10 cellular contexts compared by ENCODE assay signal in the genomic region with DNA sequence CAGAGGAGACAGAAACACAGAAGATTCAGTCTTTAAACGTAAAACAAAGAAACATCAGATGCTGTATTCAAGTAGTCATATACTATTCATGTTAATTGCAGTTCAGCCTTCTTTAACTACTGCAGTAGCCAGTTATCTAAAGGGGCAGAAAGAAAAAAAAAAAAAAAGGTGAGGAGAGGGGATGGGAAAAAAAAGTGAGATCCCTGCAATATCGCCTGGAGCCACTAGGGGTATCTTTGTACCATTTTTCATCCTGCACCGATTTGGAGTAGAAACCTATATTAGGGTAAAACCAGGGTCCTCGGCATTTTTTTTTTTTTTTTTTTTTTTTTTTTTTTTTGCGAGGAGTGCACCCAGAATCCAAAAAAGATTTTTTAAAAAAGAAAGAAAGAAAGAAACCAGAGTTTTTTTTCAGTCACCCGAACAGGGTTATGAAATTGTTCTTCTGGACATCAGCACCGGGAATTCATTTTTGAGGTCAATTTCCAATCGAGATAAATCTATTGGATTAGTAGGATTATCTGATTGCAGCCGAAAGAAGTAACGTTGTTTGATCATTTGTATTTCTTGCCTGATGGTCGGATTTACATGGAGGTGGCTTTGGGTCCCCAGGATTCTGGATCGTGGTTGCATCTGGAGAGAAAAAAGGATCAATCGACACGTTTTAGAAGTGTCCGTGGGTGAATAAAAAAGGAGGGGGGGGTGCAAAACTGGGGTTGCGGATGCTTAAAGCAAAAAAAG.
DNase-seq lines count a peak whose midpoint lies in the region; ATAC-seq, FAIRE-seq and TF ChIP-seq lines count a peak whose summit lies in the region.
"Had no signal": no experiment of that assay in that cellular context is flagged by ENCODE, and none has a peak within 500 bp of the region (broad histone marks: within the 10 kb centered on the region; RNA-seq: fewer than 3 reads in every experiment).

No MANE protein-coding gene starts in this region.

- H3K36me3 Mint-ChIP-seq in activated T-helper 1 cell treated with anti-CD3 and anti-CD28 coated beads, Interleukin-12 subunit alpha, Interleukin-12 subunit beta, Interleukin-2, Interleukin-4 antibody, amounts not matched to agents 30 ng/mL and 10 ng/mL and 1 ng/mL, durations not matched to agents 14 hours and 24 hours and 36 hours (ENCODE audit: low read depth): no peaks in the 10 kb centered on the region
- H3K36me3 Mint-ChIP-seq: CD4-positive, CD25-positive, alpha-beta regulatory T cell had no signal

- H3K27me3 Mint-ChIP-seq in activated T-helper 1 cell treated with anti-CD3 and anti-CD28 coated beads, Interleukin-12 subunit alpha, Interleukin-12 subunit beta, Interleukin-2, Interleukin-4 antibody, amounts not matched to agents 30 ng/mL and 10 ng/mL and 1 ng/mL, durations not matched to agents 14 hours and 24 hours and 36 hours (ENCODE audit: insufficient read depth): peaks cover 20% of the 10 kb centered on the region

- H3K9me3 ChIP-seq in breast epithelium (no peaks in the 10 kb centered on the region), thymus (ENCODE audit: control insufficient read depth) (no peaks in the 10 kb centered on the region)

- H3K27ac ChIP-seq in breast epithelium: no peak overlapping the region
- H3K27ac ChIP-seq in thymus (ENCODE audit: low read depth): no peak overlapping the region

- TF ChIP-seq CTCF in breast epithelium (IDR thresholded peaks at IDR 0.05): peak in 2 of 3 donors; percentile 24 to 28

- H3K4me3 Mint-ChIP-seq in activated T-helper 1 cell treated with anti-CD3 and anti-CD28 coated beads, Interleukin-12 subunit alpha, Interleukin-12 subunit beta, Interleukin-2, Interleukin-4 antibody, amounts not matched to agents 30 ng/mL and 10 ng/mL and 1 ng/mL, durations not matched to agents 14 hours and 24 hours and 36 hours: no peak overlapping the region
- H3K4me3 Mint-ChIP-seq: CD4-positive, CD25-positive, alpha-beta regulatory T cell; central memory CD8-positive, alpha-beta T cell had no signal

- DNase-seq in NCI-H524 (lab: John Stamatoyannopoulos, UW) (peak; percentile 51 to 73), NCI-H524 treated with DMSO at 0.1 percent for 48 hours (lab: John Stamatoyannopoulos, UW) (no peak), NCI-H1105 (lab: John Stamatoyannopoulos, UW) (peak; percentile 50), breast epithelium (ENCODE audit: low spot score in 2 of 2) (no peak)
- no peak for DNase-seq in activated T-helper 1 cell treated with anti-CD3 and anti-CD28 coated beads, Interleukin-12 subunit alpha, Interleukin-12 subunit beta, Interleukin-2, Interleukin-4 antibody, amounts not matched to agents 30 ng/mL and 10 ng/mL and 1 ng/mL, durations not matched to agents 14 hours and 24 hours and 36 hours (ENCODE audit: low spot score)

- intact Hi-C loops in breast epithelium (cut with DNase I; ENCODE audit: low total_unique reads): no loop called here
- intact Hi-C loops in activated T-helper 1 cell treated with anti-CD3 and anti-CD28 coated beads, Interleukin-12 subunit alpha, Interleukin-12 subunit beta, Interleukin-2, Interleukin-4 antibody, amounts not matched to agents 30 ng/mL and 10 ng/mL and 1 ng/mL, durations not matched to agents 14 hours and 24 hours and 36 hours (cut with micrococcal nuclease): no loop called here

- H3K36me3 ChIP-seq in breast epithelium: no peaks in the 10 kb centered on the region
- no peaks in the 10 kb centered on the region for H3K36me3 ChIP-seq in thymus (ENCODE audit: control insufficient read depth, insufficient read depth)

- FAIRE-seq in islet of Langerhans (lab: Jason Lieb, UNC): peak; percentile 82

- H3K9me3 Mint-ChIP-seq in activated T-helper 1 cell treated with anti-CD3 and anti-CD28 coated beads, Interleukin-12 subunit alpha, Interleukin-12 subunit beta, Interleukin-2, Interleukin-4 antibody, amounts not matched to agents 30 ng/mL and 10 ng/mL and 1 ng/mL, durations not matched to agents 14 hours and 24 hours and 36 hours: no peaks in the 10 kb centered on the region
- H3K9me3 Mint-ChIP-seq: central memory CD8-positive, alpha-beta T cell had no signal

- H3K27me3 ChIP-seq in breast epithelium (no peaks in the 10 kb centered on the region), thymus (ENCODE audit: control insufficient read depth, insufficient read depth) (peaks cover 13% of the 10 kb centered on the region)

- H3K4me1 Mint-ChIP-seq in activated T-helper 1 cell treated with anti-CD3 and anti-CD28 coated beads, Interleukin-12 subunit alpha, Interleukin-12 subunit beta, Interleukin-2, Interleukin-4 antibody, amounts not matched to agents 30 ng/mL and 10 ng/mL and 1 ng/mL, durations not matched to agents 14 hours and 24 hours and 36 hours (ENCODE audit: low read depth): peaks cover 9% of the 10 kb centered on the region
- H3K4me1 Mint-ChIP-seq: CD4-positive, CD25-positive, alpha-beta regulatory T cell; central memory CD8-positive, alpha-beta T cell had no signal

- TF ChIP-seq POLR2A in breast epithelium (IDR thresholded peaks at IDR 0.05): no peak
- no peak for TF ChIP-seq POLR2A in GM18505 (IDR thresholded peaks at IDR 0.05; ENCODE audit: borderline replicate concordance, extremely low read depth, insufficient read depth, insufficient read length)

- no peak overlapping the region for H3K27ac Mint-ChIP-seq in activated T-helper 1 cell treated with anti-CD3 and anti-CD28 coated beads, Interleukin-12 subunit alpha, Interleukin-12 subunit beta, Interleukin-2, Interleukin-4 antibody, amounts not matched to agents 30 ng/mL and 10 ng/mL and 1 ng/mL, durations not matched to agents 14 hours and 24 hours and 36 hours

- no peaks in the 10 kb centered on the region for H3K4me1 ChIP-seq in breast epithelium
- peaks cover 3% of the 10 kb centered on the region for H3K4me1 ChIP-seq in thymus (ENCODE audit: control insufficient read depth, insufficient read depth, low read length)

- no peak for ATAC-seq in GM18505 (IDR thresholded peaks at IDR 0.05; ENCODE audit: unreplicated experiment)

- peak overlapping the region; percentile 44 to 67 (median 50) for H3K4me3 ChIP-seq in breast epithelium
- peak overlapping the region; percentile 45 for H3K4me3 ChIP-seq in thymus (ENCODE audit: low read length)

- WGBS in thymus: 10% methylated on average over 16 of the region's 16 CpGs

Comparison
In these comparisons a context has a peak if more than half of its experiments do, and no peak if none do; other contexts are left out.
1. DNase-seq: peak in NCI-H524 (2 of 2) and NCI-H1105 (single experiment); none in NCI-H524 treated with DMSO at 0.1 percent for 48 hours (single experiment), breast epithelium (0 of 2) and activated T-helper 1 cell treated with anti-CD3 and anti-CD28 coated beads, Interleukin-12 subunit alpha, Interleukin-12 subunit beta, Interleukin-2, Interleukin-4 antibody, amounts not matched to agents 30 ng/mL and 10 ng/mL and 1 ng/mL, durations not matched to agents 14 hours and 24 hours and 36 hours (single experiment).